ENCODE assay signal across 1 cellular context in genomic region chr9:128007566-128008138, GRCh38.
TF ChIP-seq lines count a peak whose summit lies in the region.

No MANE protein-coding gene starts in this region.

TF ChIP-seq in K562, 482 proteins besides CTCF, POLR2A, EP300 and RAD21 (continued from another document and continues in another):
- TF ChIP-seq ZNF609 (CRISPR knock-in tag; IDR thresholded peaks at IDR 0.05; ENCODE audit: borderline replicate concordance): 0 out of 2 replicates have a peak, but pooled peaks have one; percentile 71
- TF ChIP-seq, protein P1, sequence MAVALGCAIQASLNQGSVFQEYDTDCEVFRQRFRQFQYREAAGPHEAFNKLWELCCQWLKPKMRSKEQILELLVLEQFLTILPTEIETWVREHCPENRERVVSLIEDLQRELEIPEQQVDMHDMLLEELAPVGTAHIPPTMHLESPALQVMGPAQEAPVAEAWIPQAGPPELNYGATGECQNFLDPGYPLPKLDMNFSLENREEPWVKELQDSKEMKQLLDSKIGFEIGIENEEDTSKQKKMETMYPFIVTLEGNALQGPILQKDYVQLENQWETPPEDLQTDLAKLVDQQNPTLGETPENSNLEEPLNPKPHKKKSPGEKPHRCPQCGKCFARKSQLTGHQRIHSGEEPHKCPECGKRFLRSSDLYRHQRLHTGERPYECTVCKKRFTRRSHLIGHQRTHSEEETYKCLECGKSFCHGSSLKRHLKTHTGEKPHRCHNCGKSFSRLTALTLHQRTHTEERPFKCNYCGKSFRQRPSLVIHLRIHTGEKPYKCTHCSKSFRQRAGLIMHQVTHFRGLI (CRISPR knock-in tag; IDR thresholded peaks at IDR 0.05): no peak
- TF ChIP-seq ZNF639 (CRISPR knock-in tag; conservative IDR thresholded peaks at IDR 0.05 in 1 of 2, IDR thresholded peaks at IDR 0.05 in 1 of 2): no peak
- no peak for TF ChIP-seq SETDB1 (IDR thresholded peaks at IDR 0.05; ENCODE audit: low read length)
- TF ChIP-seq, protein P2, sequence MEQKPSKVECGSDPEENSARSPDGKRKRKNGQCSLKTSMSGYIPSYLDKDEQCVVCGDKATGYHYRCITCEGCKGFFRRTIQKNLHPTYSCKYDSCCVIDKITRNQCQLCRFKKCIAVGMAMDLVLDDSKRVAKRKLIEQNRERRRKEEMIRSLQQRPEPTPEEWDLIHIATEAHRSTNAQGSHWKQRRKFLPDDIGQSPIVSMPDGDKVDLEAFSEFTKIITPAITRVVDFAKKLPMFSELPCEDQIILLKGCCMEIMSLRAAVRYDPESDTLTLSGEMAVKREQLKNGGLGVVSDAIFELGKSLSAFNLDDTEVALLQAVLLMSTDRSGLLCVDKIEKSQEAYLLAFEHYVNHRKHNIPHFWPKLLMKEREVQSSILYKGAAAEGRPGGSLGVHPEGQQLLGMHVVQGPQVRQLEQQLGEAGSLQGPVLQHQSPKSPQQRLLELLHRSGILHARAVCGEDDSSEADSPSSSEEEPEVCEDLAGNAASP (IDR thresholded peaks at IDR 0.05): no peak
- TF ChIP-seq, protein P3, sequence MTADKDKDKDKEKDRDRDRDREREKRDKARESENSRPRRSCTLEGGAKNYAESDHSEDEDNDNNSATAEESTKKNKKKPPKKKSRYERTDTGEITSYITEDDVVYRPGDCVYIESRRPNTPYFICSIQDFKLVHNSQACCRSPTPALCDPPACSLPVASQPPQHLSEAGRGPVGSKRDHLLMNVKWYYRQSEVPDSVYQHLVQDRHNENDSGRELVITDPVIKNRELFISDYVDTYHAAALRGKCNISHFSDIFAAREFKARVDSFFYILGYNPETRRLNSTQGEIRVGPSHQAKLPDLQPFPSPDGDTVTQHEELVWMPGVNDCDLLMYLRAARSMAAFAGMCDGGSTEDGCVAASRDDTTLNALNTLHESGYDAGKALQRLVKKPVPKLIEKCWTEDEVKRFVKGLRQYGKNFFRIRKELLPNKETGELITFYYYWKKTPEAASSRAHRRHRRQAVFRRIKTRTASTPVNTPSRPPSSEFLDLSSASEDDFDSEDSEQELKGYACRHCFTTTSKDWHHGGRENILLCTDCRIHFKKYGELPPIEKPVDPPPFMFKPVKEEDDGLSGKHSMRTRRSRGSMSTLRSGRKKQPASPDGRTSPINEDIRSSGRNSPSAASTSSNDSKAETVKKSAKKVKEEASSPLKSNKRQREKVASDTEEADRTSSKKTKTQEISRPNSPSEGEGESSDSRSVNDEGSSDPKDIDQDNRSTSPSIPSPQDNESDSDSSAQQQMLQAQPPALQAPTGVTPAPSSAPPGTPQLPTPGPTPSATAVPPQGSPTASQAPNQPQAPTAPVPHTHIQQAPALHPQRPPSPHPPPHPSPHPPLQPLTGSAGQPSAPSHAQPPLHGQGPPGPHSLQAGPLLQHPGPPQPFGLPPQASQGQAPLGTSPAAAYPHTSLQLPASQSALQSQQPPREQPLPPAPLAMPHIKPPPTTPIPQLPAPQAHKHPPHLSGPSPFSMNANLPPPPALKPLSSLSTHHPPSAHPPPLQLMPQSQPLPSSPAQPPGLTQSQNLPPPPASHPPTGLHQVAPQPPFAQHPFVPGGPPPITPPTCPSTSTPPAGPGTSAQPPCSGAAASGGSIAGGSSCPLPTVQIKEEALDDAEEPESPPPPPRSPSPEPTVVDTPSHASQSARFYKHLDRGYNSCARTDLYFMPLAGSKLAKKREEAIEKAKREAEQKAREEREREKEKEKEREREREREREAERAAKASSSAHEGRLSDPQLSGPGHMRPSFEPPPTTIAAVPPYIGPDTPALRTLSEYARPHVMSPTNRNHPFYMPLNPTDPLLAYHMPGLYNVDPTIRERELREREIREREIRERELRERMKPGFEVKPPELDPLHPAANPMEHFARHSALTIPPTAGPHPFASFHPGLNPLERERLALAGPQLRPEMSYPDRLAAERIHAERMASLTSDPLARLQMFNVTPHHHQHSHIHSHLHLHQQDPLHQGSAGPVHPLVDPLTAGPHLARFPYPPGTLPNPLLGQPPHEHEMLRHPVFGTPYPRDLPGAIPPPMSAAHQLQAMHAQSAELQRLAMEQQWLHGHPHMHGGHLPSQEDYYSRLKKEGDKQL (CRISPR knock-in tag; IDR thresholded peaks at IDR 0.05; ENCODE audit: borderline replicate concordance): no peak
- no peak for TF ChIP-seq POLR2AphosphoS2 (IDR thresholded peaks at IDR 0.05; ENCODE audit: low read length)
- no peak for TF ChIP-seq MIER1 (IDR thresholded peaks at IDR 0.05; ENCODE audit: low read depth)
- TF ChIP-seq TAF15 (IDR thresholded peaks at IDR 0.05; ENCODE audit: low read depth, low read length): no peak
- TF ChIP-seq ZNF146 (CRISPR knock-in tag; IDR thresholded peaks at IDR 0.05; ENCODE audit: unreplicated experiment): no peak
- no peak for TF ChIP-seq ZNF3 (CRISPR knock-in tag; IDR thresholded peaks at IDR 0.05)
- TF ChIP-seq ZNF134 (CRISPR knock-in tag; conservative IDR thresholded peaks at IDR 0.05): no peak
- TF ChIP-seq LEF1 (IDR thresholded peaks at IDR 0.05): peak; percentile 57; the same call in 1 of the 2 replicates
- no peak for TF ChIP-seq NCOA4 (IDR thresholded peaks at IDR 0.05; ENCODE audit: partially characterized antibody)
- TF ChIP-seq RFX7 (CRISPR knock-in tag; IDR thresholded peaks at IDR 0.05): no peak
- TF ChIP-seq, protein P4, sequence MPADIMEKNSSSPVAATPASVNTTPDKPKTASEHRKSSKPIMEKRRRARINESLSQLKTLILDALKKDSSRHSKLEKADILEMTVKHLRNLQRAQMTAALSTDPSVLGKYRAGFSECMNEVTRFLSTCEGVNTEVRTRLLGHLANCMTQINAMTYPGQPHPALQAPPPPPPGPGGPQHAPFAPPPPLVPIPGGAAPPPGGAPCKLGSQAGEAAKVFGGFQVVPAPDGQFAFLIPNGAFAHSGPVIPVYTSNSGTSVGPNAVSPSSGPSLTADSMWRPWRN (IDR thresholded peaks at IDR 0.05; ENCODE audit: low read depth): peak; percentile 68
- no peak for TF ChIP-seq NFE2L1 (tag; IDR thresholded peaks at IDR 0.05; ENCODE audit: borderline replicate concordance, low read depth)
- TF ChIP-seq PTTG1 (tag; IDR thresholded peaks at IDR 0.05; ENCODE audit: low read depth): no peak
- TF ChIP-seq CSDE1 (IDR thresholded peaks at IDR 0.05): no peak
- no peak for TF ChIP-seq ZNF436 (CRISPR knock-in tag; IDR thresholded peaks at IDR 0.05)
- TF ChIP-seq MAFK (IDR thresholded peaks at IDR 0.05; ENCODE audit: low read length): no peak
- no peak for TF ChIP-seq RBM14 (IDR thresholded peaks at IDR 0.05; ENCODE audit: borderline replicate concordance, insufficient read depth, low read depth, low read length)
- TF ChIP-seq EWSR1 (IDR thresholded peaks at IDR 0.05; ENCODE audit: borderline replicate concordance, low read depth, partially characterized antibody): no peak
- no peak for TF ChIP-seq NFATC3 (IDR thresholded peaks at IDR 0.05)
- no peak for TF ChIP-seq RHOXF2B (CRISPR knock-in tag; conservative IDR thresholded peaks at IDR 0.05)
- no peak for TF ChIP-seq PCBP1 (IDR thresholded peaks at IDR 0.05; ENCODE audit: low read depth, low read length, poor library complexity, severe bottlenecking)
- TF ChIP-seq ZNF696 (CRISPR knock-in tag; conservative IDR thresholded peaks at IDR 0.05): no peak
- TF ChIP-seq CHD2 (IDR thresholded peaks at IDR 0.05; ENCODE audit: low read depth, low read length): no peak
- TF ChIP-seq ZNF224 (CRISPR knock-in tag; IDR thresholded peaks at IDR 0.05): no peak
- TF ChIP-seq, protein P5, sequence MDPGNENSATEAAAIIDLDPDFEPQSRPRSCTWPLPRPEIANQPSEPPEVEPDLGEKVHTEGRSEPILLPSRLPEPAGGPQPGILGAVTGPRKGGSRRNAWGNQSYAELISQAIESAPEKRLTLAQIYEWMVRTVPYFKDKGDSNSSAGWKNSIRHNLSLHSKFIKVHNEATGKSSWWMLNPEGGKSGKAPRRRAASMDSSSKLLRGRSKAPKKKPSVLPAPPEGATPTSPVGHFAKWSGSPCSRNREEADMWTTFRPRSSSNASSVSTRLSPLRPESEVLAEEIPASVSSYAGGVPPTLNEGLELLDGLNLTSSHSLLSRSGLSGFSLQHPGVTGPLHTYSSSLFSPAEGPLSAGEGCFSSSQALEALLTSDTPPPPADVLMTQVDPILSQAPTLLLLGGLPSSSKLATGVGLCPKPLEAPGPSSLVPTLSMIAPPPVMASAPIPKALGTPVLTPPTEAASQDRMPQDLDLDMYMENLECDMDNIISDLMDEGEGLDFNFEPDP (CRISPR knock-in tag; IDR thresholded peaks at IDR 0.05): no peak
- TF ChIP-seq ZHX1 (conservative IDR thresholded peaks at IDR 0.05; ENCODE audit: low read length): no peak
- TF ChIP-seq ZMIZ1 (IDR thresholded peaks at IDR 0.05; ENCODE audit: low read depth in 2 of 2, low read length in 2 of 2): no peak
- TF ChIP-seq TAL1 (IDR thresholded peaks at IDR 0.05): 0 out of 2 replicates have a peak, but pooled peaks have one; percentile 17
- TF ChIP-seq NFIC (IDR thresholded peaks at IDR 0.05): peak; percentile 100
- no peak for TF ChIP-seq SMARCC2 (IDR thresholded peaks at IDR 0.05; ENCODE audit: low read depth)
- TF ChIP-seq CBFA2T2 (conservative IDR thresholded peaks at IDR 0.05): no peak
- TF ChIP-seq SMARCA4 (IDR thresholded peaks at IDR 0.05): peak; percentile 45
- TF ChIP-seq POLR3G (IDR thresholded peaks at IDR 0.05; ENCODE audit: extremely low read depth, insufficient read length, insufficient replicate concordance): no peak
